In the genomic region with DNA sequence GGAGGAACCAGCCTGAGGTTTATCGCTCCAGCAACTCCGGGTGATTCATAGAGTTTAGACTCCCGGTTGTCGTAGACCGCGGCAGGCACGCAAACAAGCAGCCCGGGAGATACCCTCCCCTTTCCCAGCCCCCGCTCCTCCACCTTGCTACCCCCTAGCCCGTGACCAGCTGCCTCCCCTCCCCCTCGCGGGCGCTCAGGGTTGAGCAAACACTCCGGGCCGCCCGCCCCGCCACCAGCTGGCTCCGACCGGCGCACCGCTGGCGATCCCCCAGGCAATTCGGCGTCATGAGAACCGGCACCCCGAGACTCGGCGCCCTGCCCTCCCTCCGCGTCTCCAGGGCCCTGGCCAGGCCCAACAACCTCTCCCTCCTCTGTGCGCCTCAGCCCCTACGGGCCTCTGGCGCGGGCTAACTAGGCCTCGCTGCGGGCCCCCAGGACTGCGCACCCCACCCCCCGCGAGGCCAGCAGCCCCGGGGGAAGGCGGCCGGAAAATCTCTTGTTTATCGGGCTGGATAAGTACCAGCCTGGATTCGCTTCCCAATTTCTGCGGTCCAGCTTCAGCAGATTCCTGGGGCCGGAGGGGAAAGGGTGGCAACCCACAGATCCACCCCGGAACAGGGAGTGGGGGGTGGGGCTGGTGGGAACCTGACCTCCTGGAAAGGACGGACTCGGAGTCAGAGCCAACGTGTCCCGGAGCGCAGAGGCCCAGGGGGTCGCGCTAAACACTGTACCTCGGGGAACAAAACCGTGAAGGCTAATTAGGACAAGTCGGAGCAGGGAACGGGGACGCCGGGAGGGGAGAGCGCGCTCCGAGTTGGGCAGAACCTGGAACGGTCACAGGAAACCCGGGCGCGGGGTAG, we compare ENCODE assay signal across 8 cellular contexts. TPM values are rescaled to one million over a fixed set of nuclear protein-coding genes. Genes with fewer than 3 reads are reported as not detected.
DNase-seq lines count a peak whose midpoint lies in the region; ATAC-seq, FAIRE-seq and TF ChIP-seq lines count a peak whose summit lies in the region.

No MANE protein-coding gene starts in this region.

- H4K20me1 ChIP-seq in SK-N-SH (ENCODE audit: insufficient read depth), result no peaks in the 10 kb centered on the region
- H4K20me1 ChIP-seq in mammary epithelial cell (ENCODE audit: insufficient read depth, low read length), result no peaks in the 10 kb centered on the region

- no peak for ATAC-seq in SK-N-SH treated with all-trans-retinoic acid at 6 μM for 48 hours
- peak; percentile 54 for ATAC-seq in HG02759 (IDR thresholded peaks at IDR 0.05; ENCODE audit: unreplicated experiment)

- H3K9ac ChIP-seq in SK-N-SH (no peak overlapping the region), mammary epithelial cell (ENCODE audit: insufficient read depth, low read length) (peak overlapping the region; percentile 49)

- FAIRE-seq in islet of Langerhans (lab: Jason Lieb, UNC) (peak; percentile 58), small intestine (lab: Jason Lieb, UNC) (no peak)

- peak overlapping the region in 1 of 2 experiments; percentile 39; a peak in 1 of 4 replicates for H3K4me3 ChIP-seq in SK-N-SH (ENCODE audit: low read depth in 2 of 2, low read length in 1 of 2)
- H3K4me3 ChIP-seq in mammary epithelial cell (replicated peaks in 1 of 3; ENCODE audit: insufficient read depth in 1 of 3, low read depth in 2 of 3, low read length in 3 of 3), result peak overlapping the region; percentile 30 to 68 (median 44)
- peak overlapping the region in 1 of 2 donors; percentile 82 for H3K4me3 ChIP-seq in small intestine (ENCODE audit: low read depth in 1 of 2, low read length in 2 of 2)

- CTCF ChIA-PET in SK-N-SH (lab: Yijun Ruan, JAX) (interaction anchor here (0.6 to 1.8 kb wide), 11 partner anchors 11 to 80 kb away, joined by 3 to 8 read pairs (median 3); a partner anchor contains a TSS), mammary epithelial cell (lab: Charles Lee; ENCODE audit: low non-redundant PET) (no interaction called here)

- H3K79me2 ChIP-seq in SK-N-SH (ENCODE audit: insufficient read depth) (no peaks in the 10 kb centered on the region), mammary epithelial cell (ENCODE audit: insufficient read depth, low read length) (no peaks in the 10 kb centered on the region)

- POLR2A ChIA-PET in SK-N-SH (lab: Yijun Ruan, JAX), result no interaction called here

- no peaks in the 10 kb centered on the region for H3K9me2 ChIP-seq in SK-N-SH

- intact Hi-C loops in mammary epithelial cell (cut with micrococcal nuclease), result no loop called here

- no peak overlapping the region for H2AFZ ChIP-seq in SK-N-SH (ENCODE audit: low read depth)
- peak overlapping the region; percentile 80 for H2AFZ ChIP-seq in mammary epithelial cell (ENCODE audit: low read depth, low read length)

- H3K4me1 ChIP-seq in SK-N-SH (ENCODE audit: control insufficient read depth in 1 of 2, insufficient read depth in 2 of 2, low read depth in 1 of 2, low read length in 1 of 2) (peaks cover 0 to 11% of the 10 kb centered on the region in 2 experiments; a peak in 1 of 4 replicates), mammary epithelial cell (ENCODE audit: insufficient read depth, low read length) (peaks cover 37% of the 10 kb centered on the region), small intestine (ENCODE audit: control insufficient read depth in 2 of 2, insufficient read depth in 1 of 2, low read depth in 1 of 2, low read length in 1 of 2) (peaks cover 0 to 8% of the 10 kb centered on the region in 2 donors)

- H3K27me3 ChIP-seq in SK-N-SH (ENCODE audit: insufficient read depth) (no peaks in the 10 kb centered on the region), mammary epithelial cell (ENCODE audit: insufficient read depth, low read length) (peaks cover 2% of the 10 kb centered on the region), small intestine (ENCODE audit: control insufficient read depth in 2 of 2, insufficient read depth in 2 of 2, low read length in 2 of 2) (no peaks in the 10 kb centered on the region)

- H3K9me3 ChIP-seq in SK-N-SH (no peaks in the 10 kb centered on the region), mammary epithelial cell (replicated peaks; ENCODE audit: insufficient read depth, low read length) (no peaks in the 10 kb centered on the region), small intestine (ENCODE audit: control insufficient read depth, low read depth) (no peaks in the 10 kb centered on the region)

- H3K27ac ChIP-seq in SK-N-SH (ENCODE audit: low read depth in 2 of 2, low read length in 1 of 2), result no peak overlapping the region
- H3K27ac ChIP-seq in mammary epithelial cell (ENCODE audit: insufficient read depth, low read depth, low read length), result peak overlapping the region; percentile 54
- peak overlapping the region; percentile 88 to 96 for H3K27ac ChIP-seq in small intestine (ENCODE audit: low read depth in 1 of 2, low read length in 1 of 2)

- H3K36me3 ChIP-seq in SK-N-SH (replicated peaks in 1 of 2; ENCODE audit: control insufficient read depth in 1 of 2, insufficient read depth in 2 of 2, low read length in 1 of 2), result no peaks in the 10 kb centered on the region
- no peaks in the 10 kb centered on the region for H3K36me3 ChIP-seq in mammary epithelial cell (ENCODE audit: insufficient read depth, low read length)
- no peaks in the 10 kb centered on the region for H3K36me3 ChIP-seq in small intestine (ENCODE audit: control insufficient read depth in 2 of 2, insufficient read depth in 2 of 2, low read length in 2 of 2)

- no peak for TF ChIP-seq CTCF in SK-N-SH (IDR thresholded peaks at IDR 0.05)
- no peak for TF ChIP-seq CTCF in mammary epithelial cell (conservative IDR thresholded peaks at IDR 0.05 in 1 of 2, IDR thresholded peaks at IDR 0.05 in 1 of 2; ENCODE audit: extremely low read depth in 1 of 2, insufficient read depth in 1 of 2, low read depth in 1 of 2, low read length in 2 of 2)

- TF ChIP-seq EP300 in SK-N-SH (IDR thresholded peaks at IDR 0.05; ENCODE audit: borderline replicate concordance in 1 of 2, low read depth in 1 of 2, low read length in 1 of 2), result no peak

- TF ChIP-seq RAD21 in SK-N-SH (IDR thresholded peaks at IDR 0.05; ENCODE audit: low read length), result no peak

- DNase-seq in SK-N-SH (peak; percentile 72), NCI-H345 treated with DMSO at 0.1 percent for 48 hours (lab: John Stamatoyannopoulos, UW; ENCODE audit: unreplicated experiment) (peak; percentile 85), mammary epithelial cell (peak; percentile 89), small intestine (peak; percentile 89), NK-92 (lab: John Stamatoyannopoulos, UW; ENCODE audit: unreplicated experiment) (no peak)

- WGBS in SK-N-SH (ENCODE audit: low lambda C conversion rate), result 6% methylated on average over 42 of the region's 67 CpGs
- whole genome bisulfite sequencing in mammary epithelial cell (ENCODE audit: low coverage, missing lambda C conversion rate), result 0% methylated on average over 4 of the region's 67 CpGs
- 1 to 2% (median 1%) methylated on average over 61 to 67 of the region's 67 CpGs for WGBS in small intestine, 3 donors

- BruUV-seq in mammary epithelial cell (replicated peaks; lab: Mats Ljungman, UMichigan), result no TSS peak

- H3K4me2 ChIP-seq in SK-N-SH, result no peak overlapping the region
- peak overlapping the region; percentile 92 for H3K4me2 ChIP-seq in mammary epithelial cell (ENCODE audit: insufficient read depth, low read depth, low read length)

- in situ Hi-C loops in mammary epithelial cell (cut with MboI; ENCODE audit: low sequenced_read_pairs in 2 of 2), result no loop called here

- no peaks in the 10 kb centered on the region for H3F3A ChIP-seq in SK-N-SH (replicated peaks; ENCODE audit: insufficient read depth)

- dilution Hi-C loops in mammary epithelial cell (cut with HindIII; ENCODE audit: low sequenced_read_pairs), result loop anchor here (5.0 kb wide), 1 partner anchor 84 kb away; no protein-coding TSS in a partner anchor

TF ChIP-seq in SK-N-SH, 30 proteins besides CTCF, POLR2A, EP300 and RAD21 (continues in another document):
- no peak for TF ChIP-seq TCF12 (IDR thresholded peaks at IDR 0.05)
- no peak for TF ChIP-seq MXI1 (IDR thresholded peaks at IDR 0.05; ENCODE audit: low read depth, low read length)

TF ChIP-seq in SK-N-SH treated with all-trans-retinoic acid at 6 μM for 48 hours, 23 proteins besides CTCF, POLR2A, EP300 and RAD21 (continues in another document):
- TF ChIP-seq, protein P1, sequence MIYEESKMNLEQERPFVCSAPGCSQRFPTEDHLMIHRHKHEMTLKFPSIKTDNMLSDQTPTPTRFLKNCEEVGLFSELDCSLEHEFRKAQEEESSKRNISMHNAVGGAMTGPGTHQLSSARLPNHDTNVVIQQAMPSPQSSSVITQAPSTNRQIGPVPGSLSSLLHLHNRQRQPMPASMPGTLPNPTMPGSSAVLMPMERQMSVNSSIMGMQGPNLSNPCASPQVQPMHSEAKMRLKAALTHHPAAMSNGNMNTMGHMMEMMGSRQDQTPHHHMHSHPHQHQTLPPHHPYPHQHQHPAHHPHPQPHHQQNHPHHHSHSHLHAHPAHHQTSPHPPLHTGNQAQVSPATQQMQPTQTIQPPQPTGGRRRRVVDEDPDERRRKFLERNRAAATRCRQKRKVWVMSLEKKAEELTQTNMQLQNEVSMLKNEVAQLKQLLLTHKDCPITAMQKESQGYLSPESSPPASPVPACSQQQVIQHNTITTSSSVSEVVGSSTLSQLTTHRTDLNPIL (CRISPR knock-in tag; IDR thresholded peaks at IDR 0.05; ENCODE audit: low read depth), result no peak
- TF ChIP-seq PPARA (CRISPR knock-in tag; IDR thresholded peaks at IDR 0.05; ENCODE audit: borderline replicate concordance) (no peak), GLIS3 (CRISPR knock-in tag; IDR thresholded peaks at IDR 0.05) (no peak), ZFP3 (CRISPR knock-in tag; IDR thresholded peaks at IDR 0.05) (no peak)

RNA-seq across cellular contexts. Expression of a gene that starts 1.0 kb away (rescaled TPM):
- polyA plus RNA-seq in SK-N-SH (2012; rRNA removed), result not detected in 2 replicates
- polyA plus RNA-seq in SK-N-SH (2012; cell fraction: cytosol; rRNA removed), result 0.03 TPM in 1 of 2 replicates, not detected in the other
- not detected in 2 replicates for polyA plus RNA-seq in SK-N-SH (2012; cell fraction: nucleus; rRNA removed)
- total RNA-seq in mammary epithelial cell, result 10 to 100 TPM; 10.5 to 35.0 TPM
- 9.2 TPM for polyA plus RNA-seq in mammary epithelial cell
- polyA minus RNA-seq in mammary epithelial cell, result 8.0 TPM
- polyA plus RNA-seq in small intestine, result 10 to 100 TPM; 41.3 to 72.8 (median 44.7) TPM

RNA-seq across cellular contexts. Expression of a gene that starts 35.5 kb away (rescaled TPM):
- polyA plus RNA-seq in SK-N-SH (2012; rRNA removed), result not detected in 2 replicates
- not detected in 2 replicates for polyA plus RNA-seq in SK-N-SH (2012; cell fraction: cytosol; rRNA removed)
- polyA plus RNA-seq in SK-N-SH (2012; cell fraction: nucleus; rRNA removed), result not detected in 2 replicates
- not detected for total RNA-seq in mammary epithelial cell
- not detected for polyA plus RNA-seq in mammary epithelial cell
- not detected for polyA minus RNA-seq in mammary epithelial cell
- 1 to 10 TPM; 1.1 to 5.9 (median 5.5) TPM for polyA plus RNA-seq in small intestine

Comparison
In these comparisons a context has a peak if more than half of its experiments do, and no peak if none do; other contexts are left out.
1. H3K27ac ChIP-seq: peak in mammary epithelial cell (single experiment) and small intestine (2 of 2); none in SK-N-SH (0 of 2).